Comparison of ENCODE assay signal across 19 cellular contexts in genomic region chr3:38473229-38473628, GRCh38. TPM values are rescaled to one million over a fixed set of nuclear protein-coding genes. Genes with fewer than 3 reads are reported as not detected.
A peak's percentile ranks its signal among the peaks of the same experiment; 100 is the strongest.
DNase-seq lines count a peak whose midpoint lies in the region; ATAC-seq and TF ChIP-seq lines count a peak whose summit lies in the region.
"Had no signal": no experiment of that assay in that cellular context is flagged by ENCODE, and none has a peak within 500 bp of the region (broad histone marks: within the 10 kb centered on the region; RNA-seq: fewer than 3 reads in every experiment).

No MANE protein-coding gene starts in this region.

- H3K4me1 Mint-ChIP-seq in central memory CD8-positive, alpha-beta T cell, result peaks cover 22% of the 10 kb centered on the region
- no peaks in the 10 kb centered on the region for H3K4me1 Mint-ChIP-seq in T-helper 2 cell treated with Interferon-gamma antibody and Interleukin-4, amounts not matched to agents 5 μg/mL and 100 μg/mL, for 36 hours (ENCODE audit: low read depth)

- no peak overlapping the region for H3K27ac ChIP-seq in thyroid gland
- H3K27ac ChIP-seq in aorta (ENCODE audit: low read depth in 1 of 2, low read length in 2 of 2), result no peak overlapping the region
- H3K27ac ChIP-seq: coronary artery, foreskin keratinocyte, HL-60, PC-9 had no signal

- H3K27ac Mint-ChIP-seq in central memory CD8-positive, alpha-beta T cell (ENCODE audit: low read depth), result peak overlapping the region; percentile 2
- H3K27ac Mint-ChIP-seq in T-helper 2 cell treated with Interferon-gamma antibody and Interleukin-4, amounts not matched to agents 5 μg/mL and 100 μg/mL, for 36 hours, result no peak overlapping the region

- no peaks in the 10 kb centered on the region for H3K27me3 Mint-ChIP-seq in central memory CD8-positive, alpha-beta T cell
- no peaks in the 10 kb centered on the region for H3K27me3 Mint-ChIP-seq in T-helper 2 cell treated with Interferon-gamma antibody and Interleukin-4, amounts not matched to agents 5 μg/mL and 100 μg/mL, for 36 hours (ENCODE audit: low read depth)

- no peaks in the 10 kb centered on the region for H3K27me3 ChIP-seq in thyroid gland
- no peaks in the 10 kb centered on the region for H3K27me3 ChIP-seq in aorta (ENCODE audit: control insufficient read depth in 1 of 2, insufficient read depth in 2 of 2, low read length in 1 of 2)
- H3K27me3 ChIP-seq: foreskin keratinocyte had no signal

- H3K9me3 Mint-ChIP-seq in central memory CD8-positive, alpha-beta T cell, result peaks cover 13% of the 10 kb centered on the region
- peaks cover 27% of the 10 kb centered on the region for H3K9me3 Mint-ChIP-seq in T-helper 2 cell treated with Interferon-gamma antibody and Interleukin-4, amounts not matched to agents 5 μg/mL and 100 μg/mL, for 36 hours

- 92 to 100% methylated on average over 2 of the region's 2 CpGs for WGBS in thyroid gland, 2 donors
- WGBS in aorta, 2 donors, result 97 to 99% methylated on average over 2 of the region's 2 CpGs

- H3K4me1 ChIP-seq in thyroid gland (peaks cover 11 to 17% of the 10 kb centered on the region in 2 donors), aorta (ENCODE audit: control insufficient read depth in 1 of 2, insufficient read depth in 2 of 2, low read length in 2 of 2) (no peaks in the 10 kb centered on the region)
- H3K4me1 ChIP-seq: foreskin keratinocyte had no signal

- H3K9me3 ChIP-seq in thyroid gland (no peaks in the 10 kb centered on the region), aorta (ENCODE audit: control insufficient read depth, low read length) (no peaks in the 10 kb centered on the region)

- no peak for TF ChIP-seq POLR2A in thyroid gland (IDR thresholded peaks at IDR 0.05)

- ATAC-seq in Right ventricle myocardium inferior (peak; percentile 18), aorta (ENCODE audit: low FRiP score) (no peak), HG02884 (IDR thresholded peaks at IDR 0.05; ENCODE audit: unreplicated experiment) (no peak)
- ATAC-seq in central memory CD8-positive, alpha-beta T cell (replicated peaks; ENCODE audit: extremely low read depth, poor library complexity, severe bottlenecking), result no peak
- ATAC-seq: SK-N-SH treated with all-trans-retinoic acid at 6 μM for 48 hours had no signal

- H3K36me3 ChIP-seq in thyroid gland (no peaks in the 10 kb centered on the region), aorta (ENCODE audit: control insufficient read depth in 1 of 2, insufficient read depth in 2 of 2, low read length in 1 of 2) (no peaks in the 10 kb centered on the region)

- H3K4me3 ChIP-seq in thyroid gland (replicated peaks in 1 of 3), result no peak overlapping the region
- no peak overlapping the region for H3K4me3 ChIP-seq in aorta (ENCODE audit: low read length in 2 of 2)
- H3K4me3 ChIP-seq: coronary artery, PC-9 had no signal

- DNase-seq in Right ventricle myocardium inferior (ENCODE audit: missing footprints), result no peak
- DNase-seq in cardiac septum (ENCODE audit: low spot score), result no peak
- peak; percentile 58 for DNase-seq in NCI-H2029 treated with DMSO at 0.1 percent for 48 hours (lab: John Stamatoyannopoulos, UW)
- DNase-seq in central memory CD8-positive, alpha-beta T cell (ENCODE audit: low spot score in 2 of 2), result no peak
- peak; percentile 20 to 23 for DNase-seq in thyroid gland
- DNase-seq in T-helper 2 cell treated with Interferon-gamma antibody and Interleukin-4, amounts not matched to agents 5 μg/mL and 100 μg/mL, for 36 hours (ENCODE audit: low spot score), result no peak
- DNase-seq in aorta, result no peak
- DNase-seq: activated CD4-positive, alpha-beta T cell treated with anti-CD3 and anti-CD28 coated beads for 48 hours; activated CD8-positive, alpha-beta memory T cell treated with anti-CD3 and anti-CD28 coated beads, Interleukin-2, amount 50 U/mL, for 48 hours; foreskin keratinocyte; H7; IMR-90; NCI-H187; NCI-H774; PC-9 had no signal

- no peak for TF ChIP-seq CTCF in thyroid gland (IDR thresholded peaks at IDR 0.05)

- H3K36me3 Mint-ChIP-seq in central memory CD8-positive, alpha-beta T cell (ENCODE audit: insufficient read depth), result no peaks in the 10 kb centered on the region
- H3K36me3 Mint-ChIP-seq in T-helper 2 cell treated with Interferon-gamma antibody and Interleukin-4, amounts not matched to agents 5 μg/mL and 100 μg/mL, for 36 hours (ENCODE audit: low read depth), result peaks cover 6% of the 10 kb centered on the region

- intact Hi-C loops in Right ventricle myocardium inferior (cut with DNase I), result loop anchor here (10.0 kb wide), 1 partner anchor 468 kb away; no protein-coding TSS in a partner anchor
- intact Hi-C loops in cardiac septum (cut with DNase I), result loop anchor here (10.0 kb wide), 1 partner anchor 468 kb away; no protein-coding TSS in a partner anchor
- intact Hi-C loops in thyroid gland (cut with DNase I), result loop anchor here (10.0 kb wide), 1 partner anchor 348 kb away; no protein-coding TSS in a partner anchor
- intact Hi-C loops in aorta (cut with DNase I), result no loop called here

- H3K4me3 Mint-ChIP-seq in central memory CD8-positive, alpha-beta T cell, result no peak overlapping the region
- no peak overlapping the region for H3K4me3 Mint-ChIP-seq in T-helper 2 cell treated with Interferon-gamma antibody and Interleukin-4, amounts not matched to agents 5 μg/mL and 100 μg/mL, for 36 hours

RNA-seq across cellular contexts. Expression of gene ACVR2B, which starts 19.5 kb away (rescaled TPM):
- total RNA-seq in Right ventricle myocardium inferior, result 4.8 TPM
- 6.3 TPM for total RNA-seq in cardiac septum
- 10 to 100 TPM in 1 of 4 donors, 1 to 10 TPM in 3; 5.1 to 12.2 (median 7.7) TPM for total RNA-seq in thyroid gland
- 1 to 10 TPM; 4.0 to 8.2 TPM for total RNA-seq in aorta
- polyA plus RNA-seq in aorta, result under 1 TPM; 0.38 to 0.61 TPM

RNA-seq across cellular contexts. Expression of gene EXOG, which starts 22.9 kb away (rescaled TPM):
- total RNA-seq in Right ventricle myocardium inferior, result 26.0 TPM
- total RNA-seq in cardiac septum, result 38.6 TPM
- 10 to 100 TPM in 3 of 4 donors, 1 to 10 TPM in 1; 7.6 to 17.6 (median 14.1) TPM for total RNA-seq in thyroid gland
- total RNA-seq in aorta, result 10 to 100 TPM; 14.8 to 17.2 TPM
- 10 to 100 TPM in 1 of 2 donors, 1 to 10 TPM in 1; 5.8 to 10.4 TPM for polyA plus RNA-seq in aorta

Comparison
In these comparisons a context has a peak if more than half of its experiments do, and no peak if none do; other contexts are left out.
1. DNase-seq: peak in NCI-H2029 treated with DMSO at 0.1 percent for 48 hours (single experiment) and thyroid gland (2 of 2); none in Right ventricle myocardium inferior (single experiment), cardiac septum (single experiment), central memory CD8-positive, alpha-beta T cell (0 of 2), T-helper 2 cell treated with Interferon-gamma antibody and Interleukin-4, amounts not matched to agents 5 μg/mL and 100 μg/mL, for 36 hours (single experiment) and aorta (0 of 2).
2. intact Hi-C loops: an anchor here in Right ventricle myocardium inferior (10.0 kb wide), cardiac septum (10.0 kb wide) and thyroid gland (10.0 kb wide); none called in aorta.